8 cellular contexts compared by ENCODE assay signal in genomic region chr15:73697033-73697467, GRCh38. TPM values are rescaled to one million over a fixed set of nuclear protein-coding genes. Genes with fewer than 3 reads are reported as not detected.
A peak's percentile ranks its signal among the peaks of the same experiment; 100 is the strongest.
DNase-seq lines count a peak whose midpoint lies in the region; ATAC-seq, FAIRE-seq and TF ChIP-seq lines count a peak whose summit lies in the region.

No MANE protein-coding gene starts in this region.

- H3K4me1 ChIP-seq in heart right ventricle = peaks cover 20 to 62% (median 50%) of the 10 kb centered on the region in 9 donors

- TF ChIP-seq CTCF in AG10803 (conservative IDR thresholded peaks at IDR 0.05; ENCODE audit: low read length) (no peak), heart right ventricle (IDR thresholded peaks at IDR 0.05) (no peak)

- peaks cover 71% of the 10 kb centered on the region for H3K27me3 Mint-ChIP-seq in activated naive CD8-positive, alpha-beta T cell treated with anti-CD3 and anti-CD28 coated beads, Interleukin-2, amount 10 ng/mL, durations not matched to agents 7 days and 5 days

- peak overlapping the region; percentile 43 for H3K4me3 Mint-ChIP-seq in activated naive CD8-positive, alpha-beta T cell treated with anti-CD3 and anti-CD28 coated beads, Interleukin-2, amount 10 ng/mL, durations not matched to agents 7 days and 5 days

- POLR2A ChIA-PET in activated naive CD8-positive, alpha-beta T cell treated with anti-CD3 and anti-CD28 coated beads, Interleukin-2, amount 10 ng/mL, durations not matched to agents 7 days and 5 days (lab: Charles Lee) = interaction anchor here (0.7 to 1.0 kb wide), 3 partner anchors 61 to 1331 kb away, joined by 3 read pairs; no protein-coding TSS in a partner anchor

- H3K27me3 ChIP-seq in heart right ventricle = peaks cover 0 to 20% (median 0%) of the 10 kb centered on the region in 7 donors

- no peaks in the 10 kb centered on the region for H3K9me3 Mint-ChIP-seq in activated naive CD8-positive, alpha-beta T cell treated with anti-CD3 and anti-CD28 coated beads, Interleukin-2, amount 10 ng/mL, durations not matched to agents 7 days and 5 days

- peak; percentile 70 for ATAC-seq in GM19397 (IDR thresholded peaks at IDR 0.05; ENCODE audit: unreplicated experiment)
- ATAC-seq in activated naive CD8-positive, alpha-beta T cell treated with anti-CD3 and anti-CD28 coated beads, Interleukin-2, amount 10 ng/mL, durations not matched to agents 7 days and 5 days (ENCODE audit: low read depth) = peak; percentile 93
- ATAC-seq in heart right ventricle = peak; percentile 91 to 97 (median 96)

- intact Hi-C loops in heart right ventricle (cut with DNase I) = loop anchor here in 5 of 10 donors (2.0 to 10.0 kb wide), 7 partner anchors 20 to 392 kb away; no protein-coding TSS in a partner anchor

- no peak overlapping the region for H3K27ac Mint-ChIP-seq in activated naive CD8-positive, alpha-beta T cell treated with anti-CD3 and anti-CD28 coated beads, Interleukin-2, amount 10 ng/mL, durations not matched to agents 7 days and 5 days

- WGBS in heart right ventricle, 2 donors = 10 to 27% methylated on average over 9 of the region's 9 CpGs

- H3K4me1 Mint-ChIP-seq in activated naive CD8-positive, alpha-beta T cell treated with anti-CD3 and anti-CD28 coated beads, Interleukin-2, amount 10 ng/mL, durations not matched to agents 7 days and 5 days = peaks cover 27% of the 10 kb centered on the region

- FAIRE-seq in HTR-8/SVneo (lab: Jason Lieb, UNC) (peak; percentile 20), urothelium cell line (lab: Jason Lieb, UNC) (peak; percentile 17)

- H3K36me3 ChIP-seq in heart right ventricle = peaks cover 0 to 13% (median 0%) of the 10 kb centered on the region in 9 donors

- peak; percentile 92 for DNase-seq in AG10803 (ENCODE audit: low read depth)
- DNase-seq in HTR-8/SVneo (ENCODE audit: insufficient read length, low spot score) = peak; percentile 84
- DNase-seq in T follicular helper cell (ENCODE audit: low read depth) = peak; percentile 51
- peak; percentile 80 for DNase-seq in activated naive CD8-positive, alpha-beta T cell treated with anti-CD3 and anti-CD28 coated beads, Interleukin-2, amount 10 ng/mL, durations not matched to agents 7 days and 5 days
- peak; percentile 80 to 94 for DNase-seq in heart right ventricle
- DNase-seq in putamen (ENCODE audit: low spot score) = peak; percentile 57
- DNase-seq in urothelium cell line (ENCODE audit: low spot score) = peak; percentile 90

- H3K36me3 Mint-ChIP-seq in activated naive CD8-positive, alpha-beta T cell treated with anti-CD3 and anti-CD28 coated beads, Interleukin-2, amount 10 ng/mL, durations not matched to agents 7 days and 5 days = no peaks in the 10 kb centered on the region

- peak overlapping the region in 5 of 10 donors; percentile 4 to 54 (median 48) for H3K27ac ChIP-seq in heart right ventricle

- H3K4me3 ChIP-seq in AG10803 (ENCODE audit: low read length) (no peak overlapping the region), heart right ventricle (peak overlapping the region in 1 of 10 donors; percentile 9)

- H3K9me3 ChIP-seq in heart right ventricle = no peaks in the 10 kb centered on the region

RNA-seq across cellular contexts. Expression of gene CD276, which starts 12.9 kb away (rescaled TPM):
- total RNA-seq in activated naive CD8-positive, alpha-beta T cell treated with anti-CD3 and anti-CD28 coated beads, Interleukin-2, amount 10 ng/mL, durations not matched to agents 7 days and 5 days = 1 to 10 TPM in 1 of 2 experiments, under 1 TPM in 1; 0.71 to 1.8 TPM
- total RNA-seq in heart right ventricle = 10 to 100 TPM; 26.5 to 77.1 (median 38.1) TPM
- polyA plus RNA-seq in heart right ventricle = 10 to 100 TPM; 34.2 to 45.1 TPM

RNA-seq across cellular contexts. Expression of gene INSYN1, which starts 56.1 kb away (rescaled TPM):
- not detected for total RNA-seq in activated naive CD8-positive, alpha-beta T cell treated with anti-CD3 and anti-CD28 coated beads, Interleukin-2, amount 10 ng/mL, durations not matched to agents 7 days and 5 days
- total RNA-seq in heart right ventricle = 100 to 1,000 TPM in 4 of 10 donors, 10 to 100 TPM in 6; 56.4 to 221 (median 74.9) TPM
- polyA plus RNA-seq in heart right ventricle = 100 to 1,000 TPM; 134 to 154 TPM

Comparison
In these comparisons a context has a peak if more than half of its experiments do, and no peak if none do; other contexts are left out.
1. RNA of gene CD276, which starts 12.9 kb away (total RNA-seq): 26.5 to 77.1 TPM in heart right ventricle; 0.71 to 1.8 TPM in activated naive CD8-positive, alpha-beta T cell treated with anti-CD3 and anti-CD28 coated beads, Interleukin-2, amount 10 ng/mL, durations not matched to agents 7 days and 5 days; every median in the first group is over 4 times any median in the second.
2. RNA of gene INSYN1, which starts 56.1 kb away (total RNA-seq): 56.4 to 221 TPM in heart right ventricle; not detected in activated naive CD8-positive, alpha-beta T cell treated with anti-CD3 and anti-CD28 coated beads, Interleukin-2, amount 10 ng/mL, durations not matched to agents 7 days and 5 days; every median in the first group is over 10 times any median in the second.
3. Peak in every context shown above with its lines, with median percentiles within 50 percentile points of each other: DNase-seq and ATAC-seq.